Comparison of ENCODE assay signal across 2 cellular contexts in genomic region chr11:63666874-63667273, GRCh38.
TF ChIP-seq lines count a peak whose summit lies in the region.

No MANE protein-coding gene starts in this region.

TF ChIP-seq in SK-N-SH, 30 proteins besides CTCF, POLR2A, EP300 and RAD21 (continued from another document):
- TF ChIP-seq PBX3 (IDR thresholded peaks at IDR 0.05) = no peak
- TF ChIP-seq RFX5 (IDR thresholded peaks at IDR 0.05; ENCODE audit: low read length) = no peak
- TF ChIP-seq RXRA (IDR thresholded peaks at IDR 0.05; ENCODE audit: borderline replicate concordance, low read depth) = no peak
- TF ChIP-seq REST (IDR thresholded peaks at IDR 0.05; ENCODE audit: low read depth, low read length) = no peak
- TF ChIP-seq ZBTB33 (IDR thresholded peaks at IDR 0.05; ENCODE audit: borderline replicate concordance, low read depth) = no peak
- TF ChIP-seq, protein P1, sequence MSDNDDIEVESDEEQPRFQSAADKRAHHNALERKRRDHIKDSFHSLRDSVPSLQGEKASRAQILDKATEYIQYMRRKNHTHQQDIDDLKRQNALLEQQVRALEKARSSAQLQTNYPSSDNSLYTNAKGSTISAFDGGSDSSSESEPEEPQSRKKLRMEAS (IDR thresholded peaks at IDR 0.05; ENCODE audit: low read depth) = no peak
- no peak for TF ChIP-seq CHD2 (IDR thresholded peaks at IDR 0.05; ENCODE audit: low read length, partially characterized antibody)
- no peak for TF ChIP-seq POLR2AphosphoS5 (IDR thresholded peaks at IDR 0.05; ENCODE audit: low read depth, low read length)
- no peak for TF ChIP-seq GATA2 (CRISPR knock-in tag; IDR thresholded peaks at IDR 0.05)

TF ChIP-seq in SK-N-SH treated with all-trans-retinoic acid at 6 μM for 48 hours, 23 proteins besides CTCF, POLR2A, EP300 and RAD21 (continued from another document):
- TF ChIP-seq, protein P2, sequence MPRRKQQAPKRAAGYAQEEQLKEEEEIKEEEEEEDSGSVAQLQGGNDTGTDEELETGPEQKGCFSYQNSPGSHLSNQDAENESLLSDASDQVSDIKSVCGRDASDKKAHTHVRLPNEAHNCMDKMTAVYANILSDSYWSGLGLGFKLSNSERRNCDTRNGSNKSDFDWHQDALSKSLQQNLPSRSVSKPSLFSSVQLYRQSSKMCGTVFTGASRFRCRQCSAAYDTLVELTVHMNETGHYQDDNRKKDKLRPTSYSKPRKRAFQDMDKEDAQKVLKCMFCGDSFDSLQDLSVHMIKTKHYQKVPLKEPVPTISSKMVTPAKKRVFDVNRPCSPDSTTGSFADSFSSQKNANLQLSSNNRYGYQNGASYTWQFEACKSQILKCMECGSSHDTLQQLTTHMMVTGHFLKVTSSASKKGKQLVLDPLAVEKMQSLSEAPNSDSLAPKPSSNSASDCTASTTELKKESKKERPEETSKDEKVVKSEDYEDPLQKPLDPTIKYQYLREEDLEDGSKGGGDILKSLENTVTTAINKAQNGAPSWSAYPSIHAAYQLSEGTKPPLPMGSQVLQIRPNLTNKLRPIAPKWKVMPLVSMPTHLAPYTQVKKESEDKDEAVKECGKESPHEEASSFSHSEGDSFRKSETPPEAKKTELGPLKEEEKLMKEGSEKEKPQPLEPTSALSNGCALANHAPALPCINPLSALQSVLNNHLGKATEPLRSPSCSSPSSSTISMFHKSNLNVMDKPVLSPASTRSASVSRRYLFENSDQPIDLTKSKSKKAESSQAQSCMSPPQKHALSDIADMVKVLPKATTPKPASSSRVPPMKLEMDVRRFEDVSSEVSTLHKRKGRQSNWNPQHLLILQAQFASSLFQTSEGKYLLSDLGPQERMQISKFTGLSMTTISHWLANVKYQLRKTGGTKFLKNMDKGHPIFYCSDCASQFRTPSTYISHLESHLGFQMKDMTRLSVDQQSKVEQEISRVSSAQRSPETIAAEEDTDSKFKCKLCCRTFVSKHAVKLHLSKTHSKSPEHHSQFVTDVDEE (CRISPR knock-in tag; IDR thresholded peaks at IDR 0.05) = no peak
- TF ChIP-seq ZNF70 (CRISPR knock-in tag; IDR thresholded peaks at IDR 0.05) (no peak), TOX (CRISPR knock-in tag; IDR thresholded peaks at IDR 0.05; ENCODE audit: borderline replicate concordance) (no peak), GLIS3 (CRISPR knock-in tag; IDR thresholded peaks at IDR 0.05) (no peak), PPARA (CRISPR knock-in tag; IDR thresholded peaks at IDR 0.05; ENCODE audit: borderline replicate concordance) (no peak), ZFP30 (CRISPR knock-in tag; IDR thresholded peaks at IDR 0.05) (no peak), ZNF8 (CRISPR knock-in tag; IDR thresholded peaks at IDR 0.05) (no peak)
- TF ChIP-seq, protein P3, sequence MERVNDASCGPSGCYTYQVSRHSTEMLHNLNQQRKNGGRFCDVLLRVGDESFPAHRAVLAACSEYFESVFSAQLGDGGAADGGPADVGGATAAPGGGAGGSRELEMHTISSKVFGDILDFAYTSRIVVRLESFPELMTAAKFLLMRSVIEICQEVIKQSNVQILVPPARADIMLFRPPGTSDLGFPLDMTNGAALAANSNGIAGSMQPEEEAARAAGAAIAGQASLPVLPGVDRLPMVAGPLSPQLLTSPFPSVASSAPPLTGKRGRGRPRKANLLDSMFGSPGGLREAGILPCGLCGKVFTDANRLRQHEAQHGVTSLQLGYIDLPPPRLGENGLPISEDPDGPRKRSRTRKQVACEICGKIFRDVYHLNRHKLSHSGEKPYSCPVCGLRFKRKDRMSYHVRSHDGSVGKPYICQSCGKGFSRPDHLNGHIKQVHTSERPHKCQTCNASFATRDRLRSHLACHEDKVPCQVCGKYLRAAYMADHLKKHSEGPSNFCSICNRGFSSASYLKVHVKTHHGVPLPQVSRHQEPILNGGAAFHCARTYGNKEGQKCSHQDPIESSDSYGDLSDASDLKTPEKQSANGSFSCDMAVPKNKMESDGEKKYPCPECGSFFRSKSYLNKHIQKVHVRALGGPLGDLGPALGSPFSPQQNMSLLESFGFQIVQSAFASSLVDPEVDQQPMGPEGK (CRISPR knock-in tag; IDR thresholded peaks at IDR 0.05; ENCODE audit: borderline replicate concordance) = no peak
